In the genomic region with DNA sequence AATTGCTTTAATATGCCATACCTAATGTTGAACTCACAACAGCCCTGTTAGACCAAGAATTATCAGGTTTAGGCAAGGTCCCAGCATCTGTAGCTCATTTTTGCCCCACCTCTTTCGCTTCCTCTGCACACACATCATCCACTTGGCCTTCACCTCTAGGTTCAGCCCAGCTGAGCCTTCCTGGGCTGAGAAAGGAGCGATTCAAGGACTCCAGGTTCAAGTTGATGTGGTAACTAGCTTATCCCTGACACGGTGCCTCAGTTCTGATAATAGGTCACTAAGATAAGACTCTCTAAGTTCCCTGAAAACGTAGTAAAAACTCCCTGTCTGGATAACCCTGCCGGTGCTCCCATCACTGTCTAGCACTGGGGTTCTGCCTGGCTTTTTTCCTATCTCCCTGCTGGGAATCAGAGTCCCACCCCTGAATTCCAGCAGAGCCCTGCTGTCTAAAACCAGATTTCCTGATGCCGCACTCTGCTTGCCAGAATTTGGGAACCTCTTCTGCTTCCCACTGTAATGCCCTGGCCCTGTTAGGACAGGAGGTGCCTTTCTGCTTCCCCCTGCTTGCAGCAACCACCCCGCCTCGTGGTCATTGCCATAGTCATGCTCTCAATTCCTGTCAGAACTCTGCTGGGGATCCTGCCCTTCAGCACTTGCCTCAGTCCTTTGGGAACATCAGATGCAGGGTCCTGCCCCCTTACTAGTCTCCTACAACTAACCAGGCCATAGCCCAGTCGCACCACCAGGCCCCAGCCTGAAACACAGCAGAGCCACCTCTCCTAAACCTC, we compare ENCODE assay signal across 2 cellular contexts.
TF ChIP-seq lines count a peak whose summit lies in the region.

No MANE protein-coding gene starts in this region.

TF ChIP-seq in SK-N-SH treated with all-trans-retinoic acid at 6 μM for 48 hours, 23 proteins besides CTCF, POLR2A, EP300 and RAD21:
- TF ChIP-seq, protein P1, sequence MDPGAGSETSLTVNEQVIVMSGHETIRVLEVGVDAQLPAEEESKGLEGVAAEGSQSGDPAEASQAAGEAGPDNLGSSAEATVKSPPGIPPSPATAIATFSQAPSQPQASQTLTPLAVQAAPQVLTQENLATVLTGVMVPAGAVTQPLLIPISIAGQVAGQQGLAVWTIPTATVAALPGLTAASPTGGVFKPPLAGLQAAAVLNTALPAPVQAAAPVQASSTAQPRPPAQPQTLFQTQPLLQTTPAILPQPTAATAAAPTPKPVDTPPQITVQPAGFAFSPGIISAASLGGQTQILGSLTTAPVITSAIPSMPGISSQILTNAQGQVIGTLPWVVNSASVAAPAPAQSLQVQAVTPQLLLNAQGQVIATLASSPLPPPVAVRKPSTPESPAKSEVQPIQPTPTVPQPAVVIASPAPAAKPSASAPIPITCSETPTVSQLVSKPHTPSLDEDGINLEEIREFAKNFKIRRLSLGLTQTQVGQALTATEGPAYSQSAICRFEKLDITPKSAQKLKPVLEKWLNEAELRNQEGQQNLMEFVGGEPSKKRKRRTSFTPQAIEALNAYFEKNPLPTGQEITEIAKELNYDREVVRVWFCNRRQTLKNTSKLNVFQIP (CRISPR knock-in tag; IDR thresholded peaks at IDR 0.05; ENCODE audit: borderline replicate concordance, low read depth): no peak
- no peak for TF ChIP-seq PPARA (CRISPR knock-in tag; IDR thresholded peaks at IDR 0.05; ENCODE audit: borderline replicate concordance)
- no peak for TF ChIP-seq ZC3H10 (CRISPR knock-in tag; IDR thresholded peaks at IDR 0.05)
- TF ChIP-seq OSR1 (CRISPR knock-in tag; IDR thresholded peaks at IDR 0.05): no peak
- no peak for TF ChIP-seq GLIS3 (CRISPR knock-in tag; IDR thresholded peaks at IDR 0.05)
- no peak for TF ChIP-seq RARB (CRISPR knock-in tag; IDR thresholded peaks at IDR 0.05)
- TF ChIP-seq, protein P2, sequence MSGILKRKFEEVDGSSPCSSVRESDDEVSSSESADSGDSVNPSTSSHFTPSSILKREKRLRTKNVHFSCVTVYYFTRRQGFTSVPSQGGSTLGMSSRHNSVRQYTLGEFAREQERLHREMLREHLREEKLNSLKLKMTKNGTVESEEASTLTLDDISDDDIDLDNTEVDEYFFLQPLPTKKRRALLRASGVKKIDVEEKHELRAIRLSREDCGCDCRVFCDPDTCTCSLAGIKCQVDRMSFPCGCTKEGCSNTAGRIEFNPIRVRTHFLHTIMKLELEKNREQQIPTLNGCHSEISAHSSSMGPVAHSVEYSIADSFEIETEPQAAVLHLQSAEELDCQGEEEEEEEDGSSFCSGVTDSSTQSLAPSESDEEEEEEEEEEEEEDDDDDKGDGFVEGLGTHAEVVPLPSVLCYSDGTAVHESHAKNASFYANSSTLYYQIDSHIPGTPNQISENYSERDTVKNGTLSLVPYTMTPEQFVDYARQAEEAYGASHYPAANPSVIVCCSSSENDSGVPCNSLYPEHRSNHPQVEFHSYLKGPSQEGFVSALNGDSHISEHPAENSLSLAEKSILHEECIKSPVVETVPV (CRISPR knock-in tag; IDR thresholded peaks at IDR 0.05): no peak
- TF ChIP-seq ZNF8 (CRISPR knock-in tag; IDR thresholded peaks at IDR 0.05): no peak
- TF ChIP-seq ARNTL (CRISPR knock-in tag; IDR thresholded peaks at IDR 0.05; ENCODE audit: borderline replicate concordance, low read depth): no peak

TF ChIP-seq in SK-N-SH, 30 proteins besides CTCF, POLR2A, EP300 and RAD21 (continued from another document):
- TF ChIP-seq, protein P3, sequence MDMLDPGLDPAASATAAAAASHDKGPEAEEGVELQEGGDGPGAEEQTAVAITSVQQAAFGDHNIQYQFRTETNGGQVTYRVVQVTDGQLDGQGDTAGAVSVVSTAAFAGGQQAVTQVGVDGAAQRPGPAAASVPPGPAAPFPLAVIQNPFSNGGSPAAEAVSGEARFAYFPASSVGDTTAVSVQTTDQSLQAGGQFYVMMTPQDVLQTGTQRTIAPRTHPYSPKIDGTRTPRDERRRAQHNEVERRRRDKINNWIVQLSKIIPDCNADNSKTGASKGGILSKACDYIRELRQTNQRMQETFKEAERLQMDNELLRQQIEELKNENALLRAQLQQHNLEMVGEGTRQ (IDR thresholded peaks at IDR 0.05; ENCODE audit: borderline replicate concordance, low read depth, low read length): no peak
- TF ChIP-seq FOXM1 (IDR thresholded peaks at IDR 0.05; ENCODE audit: low read depth) (no peak), FOXJ3 (CRISPR knock-in tag; IDR thresholded peaks at IDR 0.05) (no peak), RXRA (IDR thresholded peaks at IDR 0.05; ENCODE audit: borderline replicate concordance, low read depth) (no peak), MXI1 (IDR thresholded peaks at IDR 0.05; ENCODE audit: low read depth, low read length) (no peak), FOSL2 (IDR thresholded peaks at IDR 0.05; ENCODE audit: borderline replicate concordance, low read depth) (no peak), EZH2phosphoT487 (IDR thresholded peaks at IDR 0.05; ENCODE audit: borderline replicate concordance, low read depth) (no peak), GABPA (IDR thresholded peaks at IDR 0.05; ENCODE audit: low read depth) (no peak), TEAD4 (IDR thresholded peaks at IDR 0.05; ENCODE audit: borderline replicate concordance, insufficient read depth) (no peak), JUND (IDR thresholded peaks at IDR 0.05) (no peak), RFX5 (IDR thresholded peaks at IDR 0.05; ENCODE audit: low read length) (no peak), NFIC (IDR thresholded peaks at IDR 0.05; ENCODE audit: borderline replicate concordance) (no peak), SIN3A (IDR thresholded peaks at IDR 0.05; ENCODE audit: borderline replicate concordance, low read depth, low read length) (no peak)
- TF ChIP-seq, protein P4, sequence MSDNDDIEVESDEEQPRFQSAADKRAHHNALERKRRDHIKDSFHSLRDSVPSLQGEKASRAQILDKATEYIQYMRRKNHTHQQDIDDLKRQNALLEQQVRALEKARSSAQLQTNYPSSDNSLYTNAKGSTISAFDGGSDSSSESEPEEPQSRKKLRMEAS (IDR thresholded peaks at IDR 0.05; ENCODE audit: low read depth): no peak
